Comparison of ENCODE assay signal across 8 cellular contexts in genomic region chr6:24646771-24647170, GRCh38. TPM values are rescaled to one million over a fixed set of nuclear protein-coding genes. Genes with fewer than 3 reads are reported as not detected.
DNase-seq lines count a peak whose midpoint lies in the region; ATAC-seq and TF ChIP-seq lines count a peak whose summit lies in the region.

No MANE protein-coding gene starts in this region.

- peak overlapping the region; percentile 21 to 93 (median 65) for H3K27ac Mint-ChIP-seq in brain
- peak overlapping the region in 4 of 10 donors; percentile 77 to 92 (median 80) for H3K27ac Mint-ChIP-seq in naive thymus-derived CD8-positive, alpha-beta T cell

- DNase-seq in EH (ENCODE audit: low read depth): peak; percentile 20
- peak; percentile 15 for DNase-seq in LNCaP clone FGC (ENCODE audit: low read depth)
- no peak for DNase-seq in naive thymus-derived CD8-positive, alpha-beta T cell
- DNase-seq in putamen (ENCODE audit: low spot score): no peak
- no peak for DNase-seq in activated gamma-delta T cell treated with Interleukin-2 at 50 U/mL for 16 hours

- peak overlapping the region; percentile 89 to 96 (median 91) for H3K4me3 Mint-ChIP-seq in brain
- peak overlapping the region; percentile 80 to 94 (median 90) for H3K4me3 Mint-ChIP-seq in naive thymus-derived CD8-positive, alpha-beta T cell

- peaks cover 25% of the 10 kb centered on the region for H3K27me3 Mint-ChIP-seq in brain
- peaks cover 0 to 20% (median 12%) of the 10 kb centered on the region in 5 donors for H3K27me3 Mint-ChIP-seq in naive thymus-derived CD8-positive, alpha-beta T cell

- TF ChIP-seq CTCF in LNCaP clone FGC (IDR thresholded peaks at IDR 0.05; ENCODE audit: control insufficient read depth, extremely low read depth, insufficient read depth): no peak
- no peak for TF ChIP-seq CTCF in brain (conservative IDR thresholded peaks at IDR 0.05)

- H3K36me3 Mint-ChIP-seq in brain: peaks cover 2% of the 10 kb centered on the region
- peaks cover 0 to 23% (median 1%) of the 10 kb centered on the region in 3 donors for H3K36me3 Mint-ChIP-seq in naive thymus-derived CD8-positive, alpha-beta T cell

- POLR2A ChIA-PET in naive thymus-derived CD8-positive, alpha-beta T cell (lab: Charles Lee): interaction anchor here (1.6 to 2.7 kb wide), 2 partner anchors 19 to 70 kb away, joined by 3 to 12 read pairs; partner anchors contain the start of genes ACOT13 and TDP2

- ATAC-seq in naive thymus-derived CD8-positive, alpha-beta T cell: no peak
- no peak for ATAC-seq in GM19328 (IDR thresholded peaks at IDR 0.05; ENCODE audit: unreplicated experiment)
- ATAC-seq in GM21786 (IDR thresholded peaks at IDR 0.05; ENCODE audit: unreplicated experiment): no peak

- peaks cover 0 to 3% (median 0%) of the 10 kb centered on the region in 5 experiments for H3K9me3 Mint-ChIP-seq in brain
- no peaks in the 10 kb centered on the region for H3K9me3 Mint-ChIP-seq in naive thymus-derived CD8-positive, alpha-beta T cell

- H3K4me1 Mint-ChIP-seq in brain: peaks cover 24% of the 10 kb centered on the region
- H3K4me1 Mint-ChIP-seq in naive thymus-derived CD8-positive, alpha-beta T cell: peaks cover 8 to 17% (median 14%) of the 10 kb centered on the region in 4 donors

- no peak overlapping the region for H3K4me3 ChIP-seq in LNCaP clone FGC (ENCODE audit: low read depth, low read length)

RNA-seq across cellular contexts. Expression of gene KIAA0319, which starts 0.8 kb away (rescaled TPM):
- 15.1 TPM for polyA plus RNA-seq in brain (ENCODE audit: insufficient read depth, low read depth, low replicate concordance)
- total RNA-seq in naive thymus-derived CD8-positive, alpha-beta T cell: not detected
- under 1 TPM in 2 of 3 donors, not detected in 1; 0.07 TPM for polyA plus RNA-seq in naive thymus-derived CD8-positive, alpha-beta T cell

RNA-seq across cellular contexts. Expression of gene TDP2, which starts 19.9 kb away (rescaled TPM):
- 54.8 TPM for polyA plus RNA-seq in brain (ENCODE audit: insufficient read depth, low read depth, low replicate concordance)
- total RNA-seq in naive thymus-derived CD8-positive, alpha-beta T cell: 10 to 100 TPM; 74.7 to 76.6 TPM
- polyA plus RNA-seq in naive thymus-derived CD8-positive, alpha-beta T cell: 10 to 100 TPM; 37.9 to 49.1 (median 44.5) TPM

RNA-seq across cellular contexts. Expression of gene ACOT13, which starts 20.1 kb away (rescaled TPM):
- polyA plus RNA-seq in brain (ENCODE audit: insufficient read depth, low read depth, low replicate concordance): 49.9 TPM
- total RNA-seq in naive thymus-derived CD8-positive, alpha-beta T cell: 10 to 100 TPM; 10.8 to 11.0 TPM
- polyA plus RNA-seq in naive thymus-derived CD8-positive, alpha-beta T cell: 10 to 100 TPM; 16.5 to 19.0 (median 16.5) TPM

Comparison
In these comparisons a context has a peak if more than half of its experiments do, and no peak if none do; other contexts are left out.
1. DNase-seq: peak in EH (single experiment) and LNCaP clone FGC (single experiment); none in naive thymus-derived CD8-positive, alpha-beta T cell (0 of 10), putamen (single experiment) and activated gamma-delta T cell treated with Interleukin-2 at 50 U/mL for 16 hours (single experiment).
2. RNA of gene KIAA0319, which starts 0.8 kb away (polyA plus RNA-seq): 15.1 TPM in brain (single experiment); 0.07 TPM in naive thymus-derived CD8-positive, alpha-beta T cell; every median in the first group is over 10 times any median in the second.